9 cellular contexts compared by ENCODE assay signal in the genomic region with DNA sequence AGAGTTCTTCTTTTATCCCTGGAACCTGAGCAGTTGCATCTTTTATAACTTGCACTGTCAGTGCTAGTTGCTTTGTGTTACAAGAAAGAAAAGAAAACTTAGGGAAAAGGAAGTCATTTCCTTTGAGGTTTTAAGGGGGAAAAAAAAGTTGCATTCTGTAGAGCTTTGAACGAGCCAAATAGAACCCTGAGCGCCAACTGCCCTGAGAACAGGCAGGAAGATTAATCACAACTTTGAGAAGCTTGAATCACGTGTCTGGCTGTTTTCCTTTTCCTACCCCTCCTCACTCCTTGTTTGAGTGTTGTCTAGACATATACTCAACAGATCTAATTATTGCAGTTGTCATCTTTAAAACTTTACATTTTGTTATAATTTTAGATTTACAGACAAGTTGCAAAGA. TPM values are rescaled to one million over a fixed set of nuclear protein-coding genes. Genes with fewer than 3 reads are reported as not detected.
DNase-seq lines count a peak whose midpoint lies in the region; ATAC-seq lines count a peak whose summit lies in the region.
"Had no signal": no experiment of that assay in that cellular context is flagged by ENCODE, and none has a peak within 500 bp of the region (broad histone marks: within the 10 kb centered on the region; RNA-seq: fewer than 3 reads in every experiment).

No MANE protein-coding gene starts in this region.

- peaks cover 21% of the 10 kb centered on the region for H3K36me3 Mint-ChIP-seq in activated CD4-positive, alpha-beta memory T cell treated with anti-CD3 and anti-CD28 coated beads, Interleukin-2, amount 10 ng/mL, durations not matched to agents 7 days and 5 days (ENCODE audit: low read depth)
- H3K36me3 Mint-ChIP-seq in stimulated activated naive CD8-positive, alpha-beta T cell treated with anti-CD3 and anti-CD28 coated beads, Interleukin-15, Interleukin-2, amounts not matched to agents 100 ng/mL and 50 ng/mL, for 24 hours (ENCODE audit: low read depth), result peaks cover 14% of the 10 kb centered on the region

- ATAC-seq in GM21786 (IDR thresholded peaks at IDR 0.05; ENCODE audit: unreplicated experiment) (no peak), aorta (ENCODE audit: low FRiP score) (no peak), HG02970 (IDR thresholded peaks at IDR 0.05; ENCODE audit: low FRiP score, unreplicated experiment) (no peak)

- peak; percentile 18 for DNase-seq in activated naive CD4-positive, alpha-beta T cell treated with Interleukin-2 at 50 U/mL for 16 hours
- DNase-seq in activated naive CD4-positive, alpha-beta T cell (lab: John Stamatoyannopoulos, UW), result no peak
- DNase-seq in activated CD4-positive, alpha-beta memory T cell treated with anti-CD3 and anti-CD28 coated beads, Interleukin-2, amount 10 ng/mL, durations not matched to agents 7 days and 5 days, result no peak
- DNase-seq in foreskin melanocyte (peak; percentile 35), aorta (no peak)
- DNase-seq: NCI-H1930 had no signal

- intact Hi-C loops in aorta (cut with DNase I), result no loop called here

- H3K36me3 ChIP-seq in aorta (ENCODE audit: control insufficient read depth in 1 of 2, insufficient read depth in 2 of 2, low read length in 1 of 2), result peaks cover 0 to 2% of the 10 kb centered on the region in 2 donors

- no peaks in the 10 kb centered on the region for H3K27me3 Mint-ChIP-seq in activated CD4-positive, alpha-beta memory T cell treated with anti-CD3 and anti-CD28 coated beads, Interleukin-2, amount 10 ng/mL, durations not matched to agents 7 days and 5 days
- H3K27me3 Mint-ChIP-seq in stimulated activated naive CD8-positive, alpha-beta T cell treated with anti-CD3 and anti-CD28 coated beads, Interleukin-15, Interleukin-2, amounts not matched to agents 100 ng/mL and 50 ng/mL, for 24 hours, result no peaks in the 10 kb centered on the region

- peaks cover 0 to 8% of the 10 kb centered on the region in 2 donors for H3K4me1 ChIP-seq in aorta (ENCODE audit: control insufficient read depth in 1 of 2, insufficient read depth in 2 of 2, low read length in 2 of 2)

- H3K27ac ChIP-seq in aorta (ENCODE audit: low read depth in 1 of 2, low read length in 2 of 2), result no peak overlapping the region

- peaks cover 83% of the 10 kb centered on the region for H3K4me1 Mint-ChIP-seq in activated CD4-positive, alpha-beta memory T cell treated with anti-CD3 and anti-CD28 coated beads, Interleukin-2, amount 10 ng/mL, durations not matched to agents 7 days and 5 days
- peaks cover 92% of the 10 kb centered on the region for H3K4me1 Mint-ChIP-seq in stimulated activated naive CD8-positive, alpha-beta T cell treated with anti-CD3 and anti-CD28 coated beads, Interleukin-15, Interleukin-2, amounts not matched to agents 100 ng/mL and 50 ng/mL, for 24 hours (ENCODE audit: low read depth)

- WGBS in aorta, 2 donors, result 2 to 3% methylated on average over 3 of the region's 3 CpGs

- no peaks in the 10 kb centered on the region for H3K9me3 ChIP-seq in aorta (ENCODE audit: control insufficient read depth, low read length)

- CTCF ChIA-PET in activated CD4-positive, alpha-beta memory T cell treated with anti-CD3 and anti-CD28 coated beads, Interleukin-2, amount 10 ng/mL, durations not matched to agents 7 days and 5 days (lab: Charles Lee), result interaction anchor here (1.1 to 5.6 kb wide), 3 partner anchors 11 to 14 kb away, joined by 3 to 38 read pairs (median 4); a partner anchor contains a TSS

- peaks cover 6% of the 10 kb centered on the region for H3K9me3 Mint-ChIP-seq in activated CD4-positive, alpha-beta memory T cell treated with anti-CD3 and anti-CD28 coated beads, Interleukin-2, amount 10 ng/mL, durations not matched to agents 7 days and 5 days
- no peaks in the 10 kb centered on the region for H3K9me3 Mint-ChIP-seq in stimulated activated naive CD8-positive, alpha-beta T cell treated with anti-CD3 and anti-CD28 coated beads, Interleukin-15, Interleukin-2, amounts not matched to agents 100 ng/mL and 50 ng/mL, for 24 hours

- no peak overlapping the region for H3K4me3 ChIP-seq in aorta (ENCODE audit: low read length in 2 of 2)

- peak overlapping the region; percentile 74 for H3K27ac Mint-ChIP-seq in activated CD4-positive, alpha-beta memory T cell treated with anti-CD3 and anti-CD28 coated beads, Interleukin-2, amount 10 ng/mL, durations not matched to agents 7 days and 5 days
- peak overlapping the region; percentile 80 for H3K27ac Mint-ChIP-seq in stimulated activated naive CD8-positive, alpha-beta T cell treated with anti-CD3 and anti-CD28 coated beads, Interleukin-15, Interleukin-2, amounts not matched to agents 100 ng/mL and 50 ng/mL, for 24 hours

- POLR2A ChIA-PET in activated CD4-positive, alpha-beta memory T cell treated with anti-CD3 and anti-CD28 coated beads, Interleukin-2, amount 10 ng/mL, durations not matched to agents 7 days and 5 days (lab: Charles Lee), result interaction anchor here (0.8 to 3.5 kb wide), 6 partner anchors 10 to 48 kb away, joined by 3 to 13 read pairs (median 4); a partner anchor contains a TSS

- H3K27me3 ChIP-seq in aorta (ENCODE audit: control insufficient read depth in 1 of 2, insufficient read depth in 2 of 2, low read length in 1 of 2), result no peaks in the 10 kb centered on the region

- H3K4me3 Mint-ChIP-seq in activated CD4-positive, alpha-beta memory T cell treated with anti-CD3 and anti-CD28 coated beads, Interleukin-2, amount 10 ng/mL, durations not matched to agents 7 days and 5 days, result no peak overlapping the region
- peak overlapping the region; percentile 62 for H3K4me3 Mint-ChIP-seq in stimulated activated naive CD8-positive, alpha-beta T cell treated with anti-CD3 and anti-CD28 coated beads, Interleukin-15, Interleukin-2, amounts not matched to agents 100 ng/mL and 50 ng/mL, for 24 hours

RNA-seq across cellular contexts. Expression of a gene that starts 12.5 kb away (rescaled TPM):
- 10 to 100 TPM; 56.9 to 60.4 TPM for total RNA-seq in activated CD4-positive, alpha-beta memory T cell treated with anti-CD3 and anti-CD28 coated beads, Interleukin-2, amount 10 ng/mL, durations not matched to agents 7 days and 5 days
- total RNA-seq in aorta, result 10 to 100 TPM; 72.8 to 96.4 TPM
- 1 to 10 TPM; 3.4 to 7.9 TPM for polyA plus RNA-seq in aorta

Comparison
In these comparisons a context has a peak if more than half of its experiments do, and no peak if none do; other contexts are left out.
1. DNase-seq: peak in activated naive CD4-positive, alpha-beta T cell treated with Interleukin-2 at 50 U/mL for 16 hours (single experiment) and foreskin melanocyte (single experiment); none in activated naive CD4-positive, alpha-beta T cell (0 of 4), activated CD4-positive, alpha-beta memory T cell treated with anti-CD3 and anti-CD28 coated beads, Interleukin-2, amount 10 ng/mL, durations not matched to agents 7 days and 5 days (single experiment) and aorta (0 of 2).